Comparison of ENCODE assay signal across 32 cellular contexts in genomic region chr20:18042211-18042610, GRCh38. TPM values are rescaled to one million over a fixed set of nuclear protein-coding genes. Genes with fewer than 3 reads are reported as not detected.
"Had no signal": no experiment of that assay in that cellular context is flagged by ENCODE, and none has a peak within 500 bp of the region (broad histone marks: within the 10 kb centered on the region; RNA-seq: fewer than 3 reads in every experiment).

No MANE protein-coding gene starts in this region.

- ATAC-seq: natural killer cell; psoas muscle; right cardiac atrium; sciatic nerve; stimulated activated memory B cell treated with anti-CD40 and anti-IgM and Interleukin-4, amounts not matched to agents 10 μg/mL and 1 μg/mL and 100 μg/mL, for 72 hours; stimulated activated naive CD8-positive, alpha-beta T cell treated with anti-CD3 and anti-CD28 coated beads, Interleukin-15, amount 100 ng/mL, for 72 hours; stimulated activated naive CD8-positive, alpha-beta T cell treated with anti-CD3 and anti-CD28 coated beads, Interleukin-15, Interleukin-2, amounts not matched to agents 100 U/mL and 50 U/mL, for 24 hours; upper lobe of right lung had no signal

- H3K27ac ChIP-seq: neural progenitor cell, ovary, parathyroid adenoma, psoas muscle, skin epidermis, spleen, suprapubic skin, testis, tibial artery, transverse colon, upper lobe of right lung, uterus had no signal

- H3K27me3 Mint-ChIP-seq: progenitor cell of endocrine pancreas had no signal

- H3K4me3 Mint-ChIP-seq: natural killer cell; nephron; neural progenitor cell; stimulated activated memory B cell treated with anti-CD40 and anti-IgM and Interleukin-4, amounts not matched to agents 10 μg/mL and 1 μg/mL and 100 μg/mL, for 72 hours; stimulated activated naive CD8-positive, alpha-beta T cell treated with anti-CD3 and anti-CD28 coated beads, Interleukin-15, amount 100 ng/mL, for 72 hours; type B pancreatic cell had no signal

- H3K27ac Mint-ChIP-seq: natural killer cell; nephron; neural progenitor cell; progenitor cell of endocrine pancreas; stimulated activated memory B cell treated with anti-CD40 and anti-IgM and Interleukin-4, amounts not matched to agents 10 μg/mL and 1 μg/mL and 100 μg/mL, for 72 hours; stimulated activated naive CD8-positive, alpha-beta T cell treated with anti-CD3 and anti-CD28 coated beads, Interleukin-15, amount 100 ng/mL, for 72 hours; type B pancreatic cell had no signal

- H3K27me3 ChIP-seq: neural progenitor cell, ovary, testis, transverse colon, upper lobe of right lung, uterus had no signal

- H3K36me3 Mint-ChIP-seq: natural killer cell; stimulated activated memory B cell treated with anti-CD40 and anti-IgM and Interleukin-4, amounts not matched to agents 10 μg/mL and 1 μg/mL and 100 μg/mL, for 72 hours had no signal

- H3K4me1 Mint-ChIP-seq: natural killer cell; nephron; stimulated activated memory B cell treated with anti-CD40 and anti-IgM and Interleukin-4, amounts not matched to agents 10 μg/mL and 1 μg/mL and 100 μg/mL, for 72 hours; stimulated activated naive CD8-positive, alpha-beta T cell treated with anti-CD3 and anti-CD28 coated beads, Interleukin-15, amount 100 ng/mL, for 72 hours had no signal

- H3K4me1 ChIP-seq: parathyroid adenoma, psoas muscle, spleen, suprapubic skin, testis, tibial artery, transverse colon, upper lobe of right lung, uterus had no signal

- DNase-seq: natural killer cell; occipital lobe; ovary; posterior cingulate gyrus; psoas muscle; right cardiac atrium; spleen; stimulated activated CD4-positive, alpha-beta T cell treated with anti-CD3 and anti-CD28 coated beads, Interleukin-12 subunit alpha, Interleukin-12 subunit beta, amount 100 ng/mL, for 4 hours; stimulated activated CD4-positive, alpha-beta T cell treated with anti-CD3 and anti-CD28 coated beads, Interleukin-1b, Interleukin-23, amount 100 ng/mL, for 48 hours; stimulated activated CD4-positive, alpha-beta T cell treated with anti-CD3 and anti-CD28 coated beads, Interleukin-4, amount 100 ng/mL, for 1 hour; stimulated activated CD4-positive, alpha-beta T cell treated with anti-CD3 and anti-CD28 coated beads, Interleukin-4, amount 100 ng/mL, for 4 hours; stimulated activated CD8-positive, alpha-beta memory T cell treated with anti-CD3 and anti-CD28 coated beads, Interleukin-4, amount 100 ng/mL, for 48 hours; stimulated activated naive CD4-positive, alpha-beta T cell; stimulated activated naive CD8-positive, alpha-beta T cell treated with anti-CD3 and anti-CD28 coated beads, Interleukin-15, amount 100 ng/mL, for 72 hours; stimulated activated naive CD8-positive, alpha-beta T cell treated with anti-CD3 and anti-CD28 coated beads, Interleukin-15, Interleukin-2, amounts not matched to agents 100 U/mL and 50 U/mL, for 24 hours; substantia nigra; testis; tibial artery; transverse colon; upper lobe of right lung; uterus had no signal

- H2AFZ ChIP-seq: neural progenitor cell, parathyroid adenoma had no signal

- H3K79me2 ChIP-seq: parathyroid adenoma had no signal

- H3K9ac ChIP-seq: neural progenitor cell, parathyroid adenoma had no signal

- H3K9me3 Mint-ChIP-seq: natural killer cell, nephron, type B pancreatic cell had no signal

- H3K9me3 ChIP-seq: ovary, psoas muscle, suprapubic skin, testis, transverse colon, uterus had no signal

- H3K4me2 ChIP-seq: neural progenitor cell, smooth muscle cell had no signal

RNA-seq across cellular contexts. Expression of gene OVOL2, which starts 15.5 kb away (rescaled TPM):
- total RNA-seq: natural killer cell, osteoblast, psoas muscle, right cardiac atrium, sciatic nerve, spleen had no signal
